14 cellular contexts compared by ENCODE assay signal in the genomic region with DNA sequence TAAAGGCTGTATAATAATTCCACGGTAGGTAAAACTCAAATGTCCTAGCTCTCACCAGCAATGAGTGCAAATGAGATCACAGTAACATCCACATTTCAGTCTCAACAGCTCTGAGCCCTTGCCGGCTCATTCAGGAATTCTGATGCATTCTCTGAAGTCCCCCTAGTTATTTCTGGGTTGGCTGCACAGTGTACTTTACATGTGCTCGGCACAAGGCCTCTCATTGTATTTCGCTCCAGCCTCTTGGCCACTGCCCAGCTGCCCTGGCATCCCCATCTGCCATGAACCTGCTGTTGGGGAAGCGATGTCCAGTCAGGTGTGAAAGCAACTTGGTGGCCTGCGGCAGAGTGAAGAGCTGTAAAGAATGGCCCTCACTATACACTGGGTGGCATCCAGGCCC. TPM values are rescaled to one million over a fixed set of nuclear protein-coding genes. Genes with fewer than 3 reads are reported as not detected.
A peak's percentile ranks its signal among the peaks of the same experiment; 100 is the strongest.
DNase-seq lines count a peak whose midpoint lies in the region; ATAC-seq and TF ChIP-seq lines count a peak whose summit lies in the region.
"Had no signal": no experiment of that assay in that cellular context is flagged by ENCODE, and none has a peak within 500 bp of the region (broad histone marks: within the 10 kb centered on the region; RNA-seq: fewer than 3 reads in every experiment).

No MANE protein-coding gene starts in this region.

- no peak for TF ChIP-seq CTCF in right atrium auricular region (IDR thresholded peaks at IDR 0.05)

- WGBS in trophoblast cell (ENCODE audit: extremely low coverage, insufficient coverage, insufficient read length): no CpG with 5 or more reads among the region's 6 CpGs

- H3K23ac ChIP-seq in trophoblast cell (ENCODE audit: low read length): no peak overlapping the region

- H3K36me3 ChIP-seq in right atrium auricular region (no peaks in the 10 kb centered on the region), trophoblast cell (ENCODE audit: control insufficient read depth in 1 of 2, insufficient read depth in 2 of 2, low read length in 2 of 2) (no peaks in the 10 kb centered on the region)
- H3K36me3 ChIP-seq: ascending aorta had no signal

- H3K18ac ChIP-seq in trophoblast cell (ENCODE audit: low read length): peak overlapping the region; percentile 75

- H3K27me3 ChIP-seq in right atrium auricular region (no peaks in the 10 kb centered on the region), trophoblast cell (ENCODE audit: insufficient read depth, low read length) (no peaks in the 10 kb centered on the region)
- H3K27me3 ChIP-seq: ascending aorta had no signal

- H3K4me2 ChIP-seq in trophoblast cell (ENCODE audit: low read length): no peak overlapping the region

- H3K4ac ChIP-seq in trophoblast cell (ENCODE audit: low read depth, low read length): peak overlapping the region; percentile 59

- H4K91ac ChIP-seq in trophoblast cell (ENCODE audit: low read depth, low read length): peak overlapping the region; percentile 82

- H3K79me1 ChIP-seq in trophoblast cell (ENCODE audit: low read length): peaks cover 29% of the 10 kb centered on the region

- peak overlapping the region; percentile 64 for H2AK5ac ChIP-seq in trophoblast cell (ENCODE audit: low read length)

- H3K79me2 ChIP-seq in trophoblast cell (ENCODE audit: control insufficient read depth, insufficient read depth, low read length, poor library complexity): peaks cover 13% of the 10 kb centered on the region

- no peak overlapping the region for H2AFZ ChIP-seq in trophoblast cell (ENCODE audit: insufficient read depth, low read length, poor library complexity)

- H4K8ac ChIP-seq in trophoblast cell (ENCODE audit: low read depth, low read length): no peak overlapping the region

- in situ Hi-C loops in KBM-7 (cut with MboI; ENCODE audit: low pct_unique_long_range_greater_than_20kb, low sequenced_read_pairs): no loop called here

- H3K14ac ChIP-seq in trophoblast cell (ENCODE audit: low read length): no peak overlapping the region

- H4K12ac ChIP-seq in trophoblast cell (ENCODE audit: low read depth, low read length): no peak overlapping the region

- peak; percentile 24 for DNase-seq in D341Med (ENCODE audit: low spot score)
- DNase-seq in SW480 (ENCODE audit: low spot score): peak; percentile 37
- DNase-seq in right atrium auricular region (ENCODE audit: low spot score): no peak
- DNase-seq in trophoblast cell: no peak
- no peak for DNase-seq in UCSD-AML1 (lab: John Stamatoyannopoulos, UW; ENCODE audit: unreplicated experiment)
- no peak for DNase-seq in KBM-7
- DNase-seq: H7, NCI-H2171 treated with DMSO at 0.1 percent for 48 hours, PC-3, T-helper 1 cell had no signal

- H3K9me3 ChIP-seq in right atrium auricular region (no peaks in the 10 kb centered on the region), trophoblast cell (ENCODE audit: insufficient read depth, low read depth, low read length) (no peaks in the 10 kb centered on the region)
- H3K9me3 ChIP-seq: ascending aorta had no signal

- H3K9ac ChIP-seq in trophoblast cell (ENCODE audit: low read length): no peak overlapping the region

- H3K27ac ChIP-seq in right atrium auricular region (peak overlapping the region; percentile 48 to 52), trophoblast cell (ENCODE audit: low read depth, low read length) (no peak overlapping the region)
- H3K27ac ChIP-seq: ascending aorta had no signal

- H2BK5ac ChIP-seq in trophoblast cell (ENCODE audit: low read depth, low read length, poor library complexity): no peak overlapping the region

- ATAC-seq in HG03432 (IDR thresholded peaks at IDR 0.05; ENCODE audit: unreplicated experiment) (no peak), HG03045 (IDR thresholded peaks at IDR 0.05; ENCODE audit: unreplicated experiment) (no peak)
- ATAC-seq: PC-3 had no signal

- peak overlapping the region; percentile 99 for H2BK12ac ChIP-seq in trophoblast cell (ENCODE audit: low read length)

- H3K4me1 ChIP-seq in right atrium auricular region (peaks cover 0 to 47% of the 10 kb centered on the region in 2 donors), trophoblast cell (ENCODE audit: control insufficient read depth in 1 of 2, insufficient read depth in 2 of 2, low read length in 2 of 2) (peaks cover 11 to 13% of the 10 kb centered on the region in 2 experiments)

- H3K4me3 ChIP-seq in right atrium auricular region (no peak overlapping the region), trophoblast cell (ENCODE audit: low read depth, low read length) (no peak overlapping the region)
- H3K4me3 ChIP-seq: ascending aorta had no signal

- peak overlapping the region; percentile 86 for H2BK120ac ChIP-seq in trophoblast cell (ENCODE audit: insufficient read depth, low read length, poor library complexity)

RNA-seq across cellular contexts. Expression of a gene that starts 14.3 kb away (rescaled TPM):
- total RNA-seq in right atrium auricular region: 1 to 10 TPM; 2.1 to 3.5 TPM
- polyA plus RNA-seq in trophoblast cell (2013): 0.23 and 0.50 TPM in 2 replicates

RNA-seq across cellular contexts. Expression of a gene that starts 16.6 kb away (rescaled TPM):
- 10 to 100 TPM; 23.0 to 48.7 TPM for total RNA-seq in right atrium auricular region
- polyA plus RNA-seq in trophoblast cell (2013): 5.7 and 6.8 TPM in 2 replicates

RNA-seq across cellular contexts. Expression of a gene that starts 31.5 kb away (rescaled TPM):
- total RNA-seq in right atrium auricular region: 1 to 10 TPM; 4.5 to 6.4 TPM
- polyA plus RNA-seq in trophoblast cell (2013): 19.9 and 21.5 TPM in 2 replicates
- total RNA-seq: lung microvascular endothelial cell had no signal

RNA-seq across cellular contexts. Expression of a gene that starts 52.9 kb away (rescaled TPM):
- 10 to 100 TPM; 13.6 to 14.8 TPM for total RNA-seq in right atrium auricular region
- 11.1 and 11.6 TPM in 2 replicates for polyA plus RNA-seq in trophoblast cell (2013)

Comparison
In these comparisons a context has a peak if more than half of its experiments do, and no peak if none do; other contexts are left out.
1. DNase-seq: peak in D341Med (single experiment) and SW480 (single experiment); none in right atrium auricular region (single experiment), trophoblast cell (0 of 2), UCSD-AML1 (single experiment) and KBM-7 (single experiment).